12 cellular contexts compared by ENCODE assay signal in the genomic region with DNA sequence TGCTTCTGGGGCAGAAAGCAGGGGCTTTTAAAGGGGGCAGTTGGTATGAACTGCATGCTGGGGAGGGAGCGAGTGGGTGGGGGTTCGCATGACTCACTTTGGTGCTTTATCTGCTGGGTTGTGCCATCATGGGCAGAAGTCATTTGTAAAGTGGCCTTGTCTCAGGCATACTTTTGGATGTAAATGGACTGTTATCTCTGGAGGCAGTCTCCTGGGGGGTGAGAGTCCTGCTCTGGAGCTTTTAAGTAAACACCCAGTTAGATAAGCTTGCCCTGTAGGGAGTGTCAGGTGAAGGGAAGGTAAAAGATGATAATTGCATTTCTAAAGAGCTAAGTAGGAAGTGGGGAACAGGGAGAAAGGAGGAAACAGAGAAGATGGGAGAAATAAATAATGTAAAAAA. TPM values are rescaled to one million over a fixed set of nuclear protein-coding genes. Genes with fewer than 3 reads are reported as not detected.
DNase-seq lines count a peak whose midpoint lies in the region; ATAC-seq and TF ChIP-seq lines count a peak whose summit lies in the region.
"Had no signal": no experiment of that assay in that cellular context is flagged by ENCODE, and none has a peak within 500 bp of the region (broad histone marks: within the 10 kb centered on the region; RNA-seq: fewer than 3 reads in every experiment).

No MANE protein-coding gene starts in this region.

- no peaks in the 10 kb centered on the region for H3K9me3 ChIP-seq in effector memory CD4-positive, alpha-beta T cell (ENCODE audit: control insufficient read depth, low read length)
- H3K9me3 ChIP-seq: ovary had no signal

- CTCF ChIA-PET in activated CD4-positive, alpha-beta T cell treated with anti-CD3 and anti-CD28 coated beads, Interleukin-2, amount 10 ng/mL, durations not matched to agents 7 days and 5 days (lab: Charles Lee): interaction anchor here (0.9 to 3.3 kb wide), 5 partner anchors 9 to 171 kb away, joined by 3 to 21 read pairs (median 3); no protein-coding TSS in a partner anchor

- peak overlapping the region; percentile 33 for H3K4me3 Mint-ChIP-seq in activated CD4-positive, alpha-beta T cell treated with anti-CD3 and anti-CD28 coated beads, Interleukin-2, amount 10 ng/mL, durations not matched to agents 7 days and 5 days
- H3K4me3 Mint-ChIP-seq in chondrocyte (ENCODE audit: unreplicated experiment) (peak overlapping the region; percentile 20), nephron progenitor cell (peak overlapping the region; percentile 93)

- TF ChIP-seq CTCF in chondrocyte (IDR thresholded peaks at IDR 0.05): no peak
- TF ChIP-seq CTCF in nephron progenitor cell (IDR thresholded peaks at IDR 0.05): no peak

- H3K36me3 ChIP-seq in effector memory CD4-positive, alpha-beta T cell (ENCODE audit: control insufficient read depth, insufficient read depth, low read length): peaks cover under 1% of the 10 kb centered on the region
- H3K36me3 ChIP-seq: ovary had no signal

- no peaks in the 10 kb centered on the region for H3K27me3 ChIP-seq in effector memory CD4-positive, alpha-beta T cell (replicated peaks; ENCODE audit: control insufficient read depth, insufficient read depth, low read length, poor library complexity, severe bottlenecking)
- H3K27me3 ChIP-seq: ovary had no signal

- H3K4me1 ChIP-seq in effector memory CD4-positive, alpha-beta T cell (ENCODE audit: control insufficient read depth, insufficient read depth, low read length, poor library complexity, severe bottlenecking): peaks cover 8% of the 10 kb centered on the region

- H3K36me3 Mint-ChIP-seq in activated CD4-positive, alpha-beta T cell treated with anti-CD3 and anti-CD28 coated beads, Interleukin-2, amount 10 ng/mL, durations not matched to agents 7 days and 5 days (ENCODE audit: low read depth): peaks cover 12% of the 10 kb centered on the region
- H3K36me3 Mint-ChIP-seq in chondrocyte (ENCODE audit: low read depth) (peaks cover 3% of the 10 kb centered on the region), nephron progenitor cell (ENCODE audit: low read depth) (peaks cover 4% of the 10 kb centered on the region)

- peaks cover 18% of the 10 kb centered on the region for H3K27me3 Mint-ChIP-seq in activated CD4-positive, alpha-beta T cell treated with anti-CD3 and anti-CD28 coated beads, Interleukin-2, amount 10 ng/mL, durations not matched to agents 7 days and 5 days
- H3K27me3 Mint-ChIP-seq in chondrocyte (ENCODE audit: low read depth) (no peaks in the 10 kb centered on the region), nephron progenitor cell (ENCODE audit: low read depth, poor library complexity) (peaks cover 30% of the 10 kb centered on the region)

- peaks cover 34% of the 10 kb centered on the region for H3K4me1 Mint-ChIP-seq in activated CD4-positive, alpha-beta T cell treated with anti-CD3 and anti-CD28 coated beads, Interleukin-2, amount 10 ng/mL, durations not matched to agents 7 days and 5 days
- H3K4me1 Mint-ChIP-seq in chondrocyte (ENCODE audit: low read depth) (peaks cover 32% of the 10 kb centered on the region), nephron progenitor cell (peaks cover 68% of the 10 kb centered on the region)

- ATAC-seq in HG03354 (IDR thresholded peaks at IDR 0.05; ENCODE audit: poor library complexity, severe bottlenecking, unreplicated experiment): no peak

- no peak for DNase-seq in activated CD4-positive, alpha-beta T cell treated with anti-CD3 and anti-CD28 coated beads, Interleukin-2, amount 10 ng/mL, durations not matched to agents 7 days and 5 days
- no peak for DNase-seq in activated CD4-positive, alpha-beta T cell treated with anti-CD3 and anti-CD28 coated beads for 1 hour
- peak; percentile 85 for DNase-seq in HuH-7.5 (ENCODE audit: low spot score)
- DNase-seq in chondrocyte (ENCODE audit: low spot score): no peak
- DNase-seq in nephron progenitor cell: no peak
- DNase-seq in effector memory CD4-positive, alpha-beta T cell: no peak
- no peak for DNase-seq in NK-92 (lab: John Stamatoyannopoulos, UW; ENCODE audit: unreplicated experiment)
- DNase-seq: ACHN, NCI-H1436 treated with DMSO at 0.1 percent for 48 hours, ovary had no signal

- H3K27ac ChIP-seq in effector memory CD4-positive, alpha-beta T cell (ENCODE audit: insufficient read depth, low read length, poor library complexity, severe bottlenecking): no peak overlapping the region
- H3K27ac ChIP-seq: ovary had no signal

- H3K9me3 Mint-ChIP-seq in activated CD4-positive, alpha-beta T cell treated with anti-CD3 and anti-CD28 coated beads, Interleukin-2, amount 10 ng/mL, durations not matched to agents 7 days and 5 days: no peaks in the 10 kb centered on the region
- H3K9me3 Mint-ChIP-seq in chondrocyte (ENCODE audit: low read depth) (no peaks in the 10 kb centered on the region), nephron progenitor cell (peaks cover 12% of the 10 kb centered on the region)

- no peak overlapping the region for H3K4me3 ChIP-seq in effector memory CD4-positive, alpha-beta T cell (ENCODE audit: insufficient read depth, low read depth, low read length, poor library complexity, severe bottlenecking)
- H3K4me3 ChIP-seq: ovary had no signal

- peak overlapping the region; percentile 47 for H3K27ac Mint-ChIP-seq in activated CD4-positive, alpha-beta T cell treated with anti-CD3 and anti-CD28 coated beads, Interleukin-2, amount 10 ng/mL, durations not matched to agents 7 days and 5 days
- H3K27ac Mint-ChIP-seq in chondrocyte (ENCODE audit: unreplicated experiment): no peak overlapping the region
- H3K27ac Mint-ChIP-seq in nephron progenitor cell: no peak overlapping the region

- POLR2A ChIA-PET in activated CD4-positive, alpha-beta T cell treated with anti-CD3 and anti-CD28 coated beads, Interleukin-2, amount 10 ng/mL, durations not matched to agents 7 days and 5 days (lab: Charles Lee): no interaction called here

RNA-seq across cellular contexts. Expression of gene GSTO1, which starts 1.6 kb away (rescaled TPM):
- total RNA-seq in activated CD4-positive, alpha-beta T cell treated with anti-CD3 and anti-CD28 coated beads, Interleukin-2, amount 10 ng/mL, durations not matched to agents 7 days and 5 days: 100 to 1,000 TPM; 129 to 139 TPM
- total RNA-seq in chondrocyte: 57.0 to 78.2 TPM (median 61.8 TPM) in 3 replicates

RNA-seq across cellular contexts. Expression of gene GSTO2, which starts 15.9 kb away (rescaled TPM):
- 1 to 10 TPM in 1 of 2 experiments, under 1 TPM in 1; 0.81 to 1.3 TPM for total RNA-seq in activated CD4-positive, alpha-beta T cell treated with anti-CD3 and anti-CD28 coated beads, Interleukin-2, amount 10 ng/mL, durations not matched to agents 7 days and 5 days
- 0.28 to 0.73 TPM (median 0.32 TPM) in 3 replicates for total RNA-seq in chondrocyte

RNA-seq across cellular contexts. Expression of gene CFAP43, which starts 20.9 kb away (rescaled TPM):
- not detected for total RNA-seq in activated CD4-positive, alpha-beta T cell treated with anti-CD3 and anti-CD28 coated beads, Interleukin-2, amount 10 ng/mL, durations not matched to agents 7 days and 5 days
- 0.15 to 0.17 TPM in 2 of 3 replicates, not detected in the other for total RNA-seq in chondrocyte
- total RNA-seq: T-helper 1 cell treated with Interleukin-12 subunit alpha and Interleukin-12 subunit beta and Interleukin-4 antibody, amounts not matched to agents 30 ng/mL and 1 ng/mL, for 36 hours had no signal

Comparison
In these comparisons a context has a peak if more than half of its experiments do, and no peak if none do; other contexts are left out.
1. H3K4me3 Mint-ChIP-seq: peak in every context shown above with its lines; median percentile 93 in nephron progenitor cell; 33 in activated CD4-positive, alpha-beta T cell treated with anti-CD3 and anti-CD28 coated beads, Interleukin-2, amount 10 ng/mL, durations not matched to agents 7 days and 5 days; 20 in chondrocyte.